ENCODE assay signal across 9 cellular contexts in the genomic region with DNA sequence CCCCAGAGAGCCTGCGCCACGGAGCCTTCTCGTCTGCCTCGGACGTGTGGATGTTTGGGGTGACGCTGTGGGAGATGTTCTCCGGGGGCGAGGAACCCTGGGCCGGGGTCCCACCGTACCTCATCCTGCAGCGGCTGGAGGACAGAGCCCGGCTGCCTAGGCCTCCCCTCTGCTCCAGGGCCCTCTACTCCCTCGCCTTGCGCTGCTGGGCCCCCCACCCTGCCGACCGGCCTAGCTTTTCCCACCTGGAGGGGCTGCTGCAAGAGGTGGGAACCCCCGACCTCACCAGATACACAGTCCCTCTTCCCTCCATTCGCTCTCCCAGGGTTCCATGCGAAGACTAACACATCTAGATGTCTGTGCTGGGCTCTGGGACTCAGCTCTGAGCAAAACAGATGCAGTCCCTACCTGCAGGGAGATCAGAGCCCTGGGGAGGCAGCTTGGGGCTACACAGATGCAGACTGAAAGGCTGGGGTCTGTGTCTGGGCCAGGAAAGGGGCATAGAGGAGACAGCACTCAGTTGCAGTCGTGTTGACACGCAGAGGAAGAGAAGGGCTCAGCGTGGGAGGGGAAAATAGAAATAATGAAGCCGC. TPM values are rescaled to one million over a fixed set of nuclear protein-coding genes. Genes with fewer than 3 reads are reported as not detected.
DNase-seq lines count a peak whose midpoint lies in the region; ATAC-seq and TF ChIP-seq lines count a peak whose summit lies in the region.
"Had no signal": no experiment of that assay in that cellular context is flagged by ENCODE, and none has a peak within 500 bp of the region (broad histone marks: within the 10 kb centered on the region; RNA-seq: fewer than 3 reads in every experiment).

No MANE protein-coding gene starts in this region.

- H3K4me1 Mint-ChIP-seq in activated CD4-positive, alpha-beta T cell treated with anti-CD3 and anti-CD28 coated beads, Interleukin-2, amount 10 ng/mL, durations not matched to agents 7 days and 5 days: peaks cover 24% of the 10 kb centered on the region
- H3K4me1 Mint-ChIP-seq in activated CD4-positive, alpha-beta memory T cell treated with anti-CD3 and anti-CD28 coated beads for 36 hours (ENCODE audit: low read depth): peaks cover 9% of the 10 kb centered on the region

- POLR2A ChIA-PET in activated CD4-positive, alpha-beta T cell treated with anti-CD3 and anti-CD28 coated beads, Interleukin-2, amount 10 ng/mL, durations not matched to agents 7 days and 5 days (lab: Charles Lee): no interaction called here
- POLR2A ChIA-PET in activated CD4-positive, alpha-beta memory T cell treated with anti-CD3 and anti-CD28 coated beads for 36 hours (lab: Charles Lee): interaction anchor here (0.7 to 0.8 kb wide), 2 partner anchors 20 to 36 kb away, joined by 3 to 4 read pairs; a partner anchor contains a TSS

- H3K27ac ChIP-seq in stomach: peak overlapping the region in 4 of 5 donors; percentile 6 to 76 (median 58)
- H3K27ac ChIP-seq: HL-60 had no signal

- H3K4me3 ChIP-seq in iPS-15b (ENCODE audit: low read depth, low read length) (peak overlapping the region; percentile 76), stomach (peak overlapping the region; percentile 41 to 53 (median 44))

- H3K9ac ChIP-seq in iPS-15b (ENCODE audit: low read depth, low read length): no peak overlapping the region

- H3K9me3 ChIP-seq in iPS-15b (ENCODE audit: control insufficient read depth, insufficient read depth, low read length) (no peaks in the 10 kb centered on the region), stomach (no peaks in the 10 kb centered on the region)

- H3K4me1 ChIP-seq in iPS-15b (ENCODE audit: control insufficient read depth, insufficient read depth, low read length): peaks cover 9% of the 10 kb centered on the region
- peaks cover 25 to 46% (median 37%) of the 10 kb centered on the region in 4 donors for H3K4me1 ChIP-seq in stomach

- peaks cover 33% of the 10 kb centered on the region for H3K27me3 ChIP-seq in iPS-15b (ENCODE audit: control insufficient read depth, insufficient read depth, low read length)
- H3K27me3 ChIP-seq in stomach: peaks cover 0 to 32% (median 5%) of the 10 kb centered on the region in 3 donors

- no peak for DNase-seq in activated CD4-positive, alpha-beta T cell treated with anti-CD3 and anti-CD28 coated beads, Interleukin-2, amount 10 ng/mL, durations not matched to agents 7 days and 5 days
- DNase-seq in activated CD4-positive, alpha-beta T cell treated with anti-CD3 and anti-CD28 coated beads, Interleukin-2, amount 50 U/mL, for 48 hours: no peak
- no peak for DNase-seq in activated CD4-positive, alpha-beta memory T cell treated with anti-CD3 and anti-CD28 coated beads for 36 hours
- DNase-seq in stomach (no peak), germinal center (ENCODE audit: low spot score) (no peak), NCI-H2196 treated with DMSO at 0.1 percent for 48 hours (lab: John Stamatoyannopoulos, UW; ENCODE audit: unreplicated experiment) (no peak)

- H3K9me3 Mint-ChIP-seq in activated CD4-positive, alpha-beta T cell treated with anti-CD3 and anti-CD28 coated beads, Interleukin-2, amount 10 ng/mL, durations not matched to agents 7 days and 5 days: no peaks in the 10 kb centered on the region
- no peaks in the 10 kb centered on the region for H3K9me3 Mint-ChIP-seq in activated CD4-positive, alpha-beta memory T cell treated with anti-CD3 and anti-CD28 coated beads for 36 hours

- H3K36me3 Mint-ChIP-seq in activated CD4-positive, alpha-beta T cell treated with anti-CD3 and anti-CD28 coated beads, Interleukin-2, amount 10 ng/mL, durations not matched to agents 7 days and 5 days (ENCODE audit: low read depth): peaks cover 8% of the 10 kb centered on the region
- H3K36me3 Mint-ChIP-seq in activated CD4-positive, alpha-beta memory T cell treated with anti-CD3 and anti-CD28 coated beads for 36 hours: peaks cover 3% of the 10 kb centered on the region

- TF ChIP-seq EP300 in stomach (IDR thresholded peaks at IDR 0.05): no peak

- peaks cover 27% of the 10 kb centered on the region for H3K27me3 Mint-ChIP-seq in activated CD4-positive, alpha-beta T cell treated with anti-CD3 and anti-CD28 coated beads, Interleukin-2, amount 10 ng/mL, durations not matched to agents 7 days and 5 days
- peaks cover 23% of the 10 kb centered on the region for H3K27me3 Mint-ChIP-seq in activated CD4-positive, alpha-beta memory T cell treated with anti-CD3 and anti-CD28 coated beads for 36 hours

- intact Hi-C loops in activated CD4-positive, alpha-beta memory T cell treated with anti-CD3 and anti-CD28 coated beads for 36 hours (cut with micrococcal nuclease): no loop called here
- intact Hi-C loops in stomach (cut with DNase I; ENCODE audit: low total_unique reads): no loop called here

- TF ChIP-seq CTCF in stomach (IDR thresholded peaks at IDR 0.05): no peak

- H3K27ac Mint-ChIP-seq in activated CD4-positive, alpha-beta T cell treated with anti-CD3 and anti-CD28 coated beads, Interleukin-2, amount 10 ng/mL, durations not matched to agents 7 days and 5 days: peak overlapping the region; percentile 83
- H3K27ac Mint-ChIP-seq in activated CD4-positive, alpha-beta memory T cell treated with anti-CD3 and anti-CD28 coated beads for 36 hours: peak overlapping the region; percentile 61

- H3K36me3 ChIP-seq in iPS-15b (ENCODE audit: control insufficient read depth, insufficient read depth, low read length) (peaks cover 4% of the 10 kb centered on the region), stomach (peaks cover 21 to 61% (median 55%) of the 10 kb centered on the region in 4 donors)

- no peak for ATAC-seq in GM18502 (IDR thresholded peaks at IDR 0.05; ENCODE audit: poor library complexity, unreplicated experiment)

- CTCF ChIA-PET in activated CD4-positive, alpha-beta T cell treated with anti-CD3 and anti-CD28 coated beads, Interleukin-2, amount 10 ng/mL, durations not matched to agents 7 days and 5 days (lab: Charles Lee): interaction anchor here (0.7 to 1.5 kb wide), 6 partner anchors 14 to 304 kb away, joined by 3 read pairs; a partner anchor contains a TSS
- CTCF ChIA-PET in activated CD4-positive, alpha-beta memory T cell treated with anti-CD3 and anti-CD28 coated beads for 36 hours (lab: Charles Lee): interaction anchor here (0.9 to 1.6 kb wide), 4 partner anchors 12 to 88 kb away, joined by 3 to 4 read pairs (median 3); a partner anchor contains a TSS

- TF ChIP-seq POLR2A in stomach (IDR thresholded peaks at IDR 0.05): no peak

- peak overlapping the region; percentile 73 for H3K4me3 Mint-ChIP-seq in activated CD4-positive, alpha-beta T cell treated with anti-CD3 and anti-CD28 coated beads, Interleukin-2, amount 10 ng/mL, durations not matched to agents 7 days and 5 days
- H3K4me3 Mint-ChIP-seq in activated CD4-positive, alpha-beta memory T cell treated with anti-CD3 and anti-CD28 coated beads for 36 hours: peak overlapping the region; percentile 74

- WGBS in stomach, 5 donors: 71 to 87% (median 74%) methylated on average over 11 to 23 of the region's 23 CpGs

RNA-seq across cellular contexts. Expression of a gene that starts 3.7 kb away (rescaled TPM):
- 1 to 10 TPM; 1.5 to 2.1 TPM for total RNA-seq in activated CD4-positive, alpha-beta T cell treated with anti-CD3 and anti-CD28 coated beads, Interleukin-2, amount 10 ng/mL, durations not matched to agents 7 days and 5 days
- 1 to 10 TPM; 3.7 to 4.4 TPM for total RNA-seq in activated CD4-positive, alpha-beta memory T cell treated with anti-CD3 and anti-CD28 coated beads for 36 hours
- 10 to 100 TPM in 3 of 5 donors, 1 to 10 TPM in 2; 5.7 to 37.1 (median 22.2) TPM for total RNA-seq in stomach
- polyA plus RNA-seq in stomach: 10 to 100 TPM in 1 of 3 donors, 1 to 10 TPM in 2; 6.0 to 12.1 (median 7.8) TPM

RNA-seq across cellular contexts. Expression of a gene that starts 9.7 kb away (rescaled TPM):
- total RNA-seq in activated CD4-positive, alpha-beta T cell treated with anti-CD3 and anti-CD28 coated beads, Interleukin-2, amount 10 ng/mL, durations not matched to agents 7 days and 5 days: 100 to 1,000 TPM; 151 to 161 TPM
- total RNA-seq in activated CD4-positive, alpha-beta memory T cell treated with anti-CD3 and anti-CD28 coated beads for 36 hours: 10 to 100 TPM; 78.2 to 87.0 TPM
- 100 to 1,000 TPM in 1 of 5 donors, 10 to 100 TPM in 2, 1 to 10 TPM in 1, not detected in 1; 7.9 to 101 (median 29.6) TPM for total RNA-seq in stomach
- 10 to 100 TPM; 21.9 to 27.1 (median 24.4) TPM for polyA plus RNA-seq in stomach

RNA-seq across cellular contexts. Expression of a gene that starts 19.3 kb away (rescaled TPM):
- 10 to 100 TPM; 47.2 to 48.3 TPM for total RNA-seq in activated CD4-positive, alpha-beta T cell treated with anti-CD3 and anti-CD28 coated beads, Interleukin-2, amount 10 ng/mL, durations not matched to agents 7 days and 5 days
- total RNA-seq in activated CD4-positive, alpha-beta memory T cell treated with anti-CD3 and anti-CD28 coated beads for 36 hours: 10 to 100 TPM; 87.0 to 88.5 TPM
- 100 to 1,000 TPM in 2 of 5 donors, 10 to 100 TPM in 2, not detected in 1; 39.8 to 347 (median 161) TPM for total RNA-seq in stomach
- 100 to 1,000 TPM; 189 to 282 (median 279) TPM for polyA plus RNA-seq in stomach

RNA-seq across cellular contexts. Expression of a gene that starts 23.1 kb away (rescaled TPM):
- 1 to 10 TPM in 1 of 2 experiments, under 1 TPM in 1; 0.89 to 1.4 TPM for total RNA-seq in activated CD4-positive, alpha-beta T cell treated with anti-CD3 and anti-CD28 coated beads, Interleukin-2, amount 10 ng/mL, durations not matched to agents 7 days and 5 days
- total RNA-seq in activated CD4-positive, alpha-beta memory T cell treated with anti-CD3 and anti-CD28 coated beads for 36 hours: 1 to 10 TPM; 9.0 to 9.9 TPM
- total RNA-seq in stomach: 10 to 100 TPM in 3 of 5 donors, 1 to 10 TPM in 2; 4.6 to 42.0 (median 13.8) TPM
- polyA plus RNA-seq in stomach: 1 to 10 TPM; 1.7 to 7.9 (median 1.8) TPM

RNA-seq across cellular contexts. Expression of a gene that starts 29.6 kb away (rescaled TPM):
- under 1 TPM in 1 of 2 experiments, not detected in 1; 0.23 TPM for total RNA-seq in activated CD4-positive, alpha-beta T cell treated with anti-CD3 and anti-CD28 coated beads, Interleukin-2, amount 10 ng/mL, durations not matched to agents 7 days and 5 days
- not detected for total RNA-seq in activated CD4-positive, alpha-beta memory T cell treated with anti-CD3 and anti-CD28 coated beads for 36 hours
- not detected for total RNA-seq in stomach
- not detected for polyA plus RNA-seq in stomach
